Comparison of ENCODE assay signal across 1 cellular context in the genomic region with DNA sequence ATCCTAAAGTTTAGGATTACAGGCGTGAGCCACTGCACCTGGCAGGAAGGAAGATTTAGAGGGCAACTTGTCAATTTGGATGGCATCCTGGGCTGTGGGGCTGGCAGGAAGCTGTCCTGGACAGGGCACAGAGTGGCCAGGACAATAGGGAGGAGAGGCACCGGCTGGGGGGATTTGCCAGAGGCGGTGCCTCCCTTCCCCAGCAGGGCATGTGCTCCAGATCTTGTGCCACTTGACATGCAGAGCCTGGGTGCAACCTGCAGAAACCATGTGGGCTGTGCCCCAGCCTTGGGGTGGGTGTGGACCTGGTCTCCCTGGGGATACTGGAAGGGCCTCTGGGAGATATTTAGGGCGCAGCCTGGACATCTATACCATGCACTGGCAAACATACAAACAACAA.
TF ChIP-seq lines count a peak whose summit lies in the region.

No MANE protein-coding gene starts in this region.

TF ChIP-seq in SK-N-SH treated with all-trans-retinoic acid at 6 μM for 48 hours, 23 proteins besides CTCF, POLR2A, EP300 and RAD21 (continued from another document):
- TF ChIP-seq, protein P1, sequence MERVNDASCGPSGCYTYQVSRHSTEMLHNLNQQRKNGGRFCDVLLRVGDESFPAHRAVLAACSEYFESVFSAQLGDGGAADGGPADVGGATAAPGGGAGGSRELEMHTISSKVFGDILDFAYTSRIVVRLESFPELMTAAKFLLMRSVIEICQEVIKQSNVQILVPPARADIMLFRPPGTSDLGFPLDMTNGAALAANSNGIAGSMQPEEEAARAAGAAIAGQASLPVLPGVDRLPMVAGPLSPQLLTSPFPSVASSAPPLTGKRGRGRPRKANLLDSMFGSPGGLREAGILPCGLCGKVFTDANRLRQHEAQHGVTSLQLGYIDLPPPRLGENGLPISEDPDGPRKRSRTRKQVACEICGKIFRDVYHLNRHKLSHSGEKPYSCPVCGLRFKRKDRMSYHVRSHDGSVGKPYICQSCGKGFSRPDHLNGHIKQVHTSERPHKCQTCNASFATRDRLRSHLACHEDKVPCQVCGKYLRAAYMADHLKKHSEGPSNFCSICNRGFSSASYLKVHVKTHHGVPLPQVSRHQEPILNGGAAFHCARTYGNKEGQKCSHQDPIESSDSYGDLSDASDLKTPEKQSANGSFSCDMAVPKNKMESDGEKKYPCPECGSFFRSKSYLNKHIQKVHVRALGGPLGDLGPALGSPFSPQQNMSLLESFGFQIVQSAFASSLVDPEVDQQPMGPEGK (CRISPR knock-in tag; IDR thresholded peaks at IDR 0.05; ENCODE audit: borderline replicate concordance) = no peak
